In genomic region chr18:9681217-9681616, GRCh38 we compare ENCODE assay signal across 31 cellular contexts. TPM values are rescaled to one million over a fixed set of nuclear protein-coding genes. Genes with fewer than 3 reads are reported as not detected.
"Had no signal": no experiment of that assay in that cellular context is flagged by ENCODE, and none has a peak within 500 bp of the region (broad histone marks: within the 10 kb centered on the region; RNA-seq: fewer than 3 reads in every experiment).

No MANE protein-coding gene starts in this region.

- H3K36me3 ChIP-seq: esophagus muscularis mucosa, heart left ventricle, sigmoid colon, stomach, thyroid gland, upper lobe of left lung, vagina had no signal

- H3K27ac ChIP-seq: esophagus muscularis mucosa, foreskin keratinocyte, heart left ventricle, parathyroid adenoma, psoas muscle, sigmoid colon, stomach, thyroid gland, upper lobe of left lung, vagina had no signal

- H3K79me2 ChIP-seq: parathyroid adenoma had no signal

- H3K4me1 Mint-ChIP-seq: immature natural killer cell had no signal

- ATAC-seq: activated CD8-positive, alpha-beta memory T cell treated with anti-CD3 and anti-CD28 coated beads, Interleukin-2, amount 10 ng/mL, durations not matched to agents 7 days and 5 days; activated CD8-positive, alpha-beta T cell treated with anti-CD3 and anti-CD28 coated beads for 36 hours; activated naive CD8-positive, alpha-beta T cell treated with anti-CD3 and anti-CD28 coated beads, Interleukin-2, amount 50 U/mL, for 24 hours; foreskin keratinocyte; heart left ventricle; naive thymus-derived CD4-positive, alpha-beta T cell; psoas muscle; stimulated activated naive B cell treated with anti-CD40 and anti-IgM and Interleukin-4, amounts not matched to agents 10 μg/mL and 1 μg/mL and 100 μg/mL, for 72 hours; WTC11 had no signal

- H3K9ac ChIP-seq: parathyroid adenoma had no signal

- H3K9me3 Mint-ChIP-seq: activated CD4-positive, alpha-beta T cell treated with anti-CD3 and anti-CD28 coated beads, Interleukin-2, amount 10 ng/mL, durations not matched to agents 7 days and 5 days; activated CD8-positive, alpha-beta T cell treated with anti-CD3 and anti-CD28 coated beads for 36 hours; activated naive CD4-positive, alpha-beta T cell treated with anti-CD3 and anti-CD28 coated beads, Interleukin-2, amount 50 U/mL, for 24 hours; activated naive CD8-positive, alpha-beta T cell treated with anti-CD3 and anti-CD28 coated beads, Interleukin-2, amount 50 U/mL, for 24 hours; activated T-helper 2 cell treated with anti-CD3 and anti-CD28 coated beads, Interferon-gamma antibody, Interleukin-2, Interleukin-4, amounts not matched to agents 10 μg/mL and 5 μg/mL and 100 μg/mL, durations not matched to agents 14 hours and 24 hours and 36 hours; immature natural killer cell; stimulated activated naive B cell treated with anti-CD40 and anti-IgM and Interleukin-4, amounts not matched to agents 10 μg/mL and 1 μg/mL and 100 μg/mL, for 72 hours; T-helper 2 cell treated with Interferon-gamma antibody and Interleukin-4, amounts not matched to agents 5 μg/mL and 100 μg/mL, for 36 hours had no signal

- H3K27ac Mint-ChIP-seq: activated CD4-positive, alpha-beta T cell treated with anti-CD3 and anti-CD28 coated beads, Interleukin-2, amount 10 ng/mL, durations not matched to agents 7 days and 5 days; activated CD8-positive, alpha-beta memory T cell treated with anti-CD3 and anti-CD28 coated beads, Interleukin-2, amount 10 ng/mL, durations not matched to agents 7 days and 5 days; activated CD8-positive, alpha-beta T cell treated with anti-CD3 and anti-CD28 coated beads for 36 hours; activated naive CD4-positive, alpha-beta T cell treated with anti-CD3 and anti-CD28 coated beads, Interleukin-2, amount 50 U/mL, for 24 hours; activated naive CD8-positive, alpha-beta T cell treated with anti-CD3 and anti-CD28 coated beads, Interleukin-2, amount 50 U/mL, for 24 hours; activated T-helper 2 cell treated with anti-CD3 and anti-CD28 coated beads, Interferon-gamma antibody, Interleukin-2, Interleukin-4, amounts not matched to agents 10 μg/mL and 5 μg/mL and 100 μg/mL, durations not matched to agents 14 hours and 24 hours and 36 hours; immature natural killer cell; mesothelial cell of epicardium; naive thymus-derived CD4-positive, alpha-beta T cell; stimulated activated naive B cell treated with anti-CD40 and anti-IgM and Interleukin-4, amounts not matched to agents 10 μg/mL and 1 μg/mL and 100 μg/mL, for 72 hours; T-helper 2 cell treated with Interferon-gamma antibody and Interleukin-4, amounts not matched to agents 5 μg/mL and 100 μg/mL, for 36 hours; WTC11 had no signal

- H3K36me3 Mint-ChIP-seq: activated CD8-positive, alpha-beta memory T cell treated with anti-CD3 and anti-CD28 coated beads, Interleukin-2, amount 10 ng/mL, durations not matched to agents 7 days and 5 days; activated naive CD4-positive, alpha-beta T cell treated with anti-CD3 and anti-CD28 coated beads, Interleukin-2, amount 50 U/mL, for 24 hours; immature natural killer cell; naive thymus-derived CD4-positive, alpha-beta T cell; stimulated activated naive B cell treated with anti-CD40 and anti-IgM and Interleukin-4, amounts not matched to agents 10 μg/mL and 1 μg/mL and 100 μg/mL, for 72 hours; WTC11 had no signal

- H3K4me3 Mint-ChIP-seq: activated CD4-positive, alpha-beta T cell treated with anti-CD3 and anti-CD28 coated beads, Interleukin-2, amount 10 ng/mL, durations not matched to agents 7 days and 5 days; activated CD8-positive, alpha-beta memory T cell treated with anti-CD3 and anti-CD28 coated beads, Interleukin-2, amount 10 ng/mL, durations not matched to agents 7 days and 5 days; activated CD8-positive, alpha-beta T cell treated with anti-CD3 and anti-CD28 coated beads for 36 hours; activated naive CD4-positive, alpha-beta T cell treated with anti-CD3 and anti-CD28 coated beads, Interleukin-2, amount 50 U/mL, for 24 hours; activated naive CD8-positive, alpha-beta T cell treated with anti-CD3 and anti-CD28 coated beads, Interleukin-2, amount 50 U/mL, for 24 hours; immature natural killer cell; mesothelial cell of epicardium; naive thymus-derived CD4-positive, alpha-beta T cell; stimulated activated naive B cell treated with anti-CD40 and anti-IgM and Interleukin-4, amounts not matched to agents 10 μg/mL and 1 μg/mL and 100 μg/mL, for 72 hours; T-helper 2 cell treated with Interferon-gamma antibody and Interleukin-4, amounts not matched to agents 5 μg/mL and 100 μg/mL, for 36 hours; WTC11 had no signal

- H2AFZ ChIP-seq: parathyroid adenoma had no signal

- H3K27me3 ChIP-seq: esophagus muscularis mucosa, foreskin keratinocyte, heart left ventricle, sigmoid colon, stomach, thyroid gland, upper lobe of left lung, vagina had no signal

- H3K9me3 ChIP-seq: esophagus muscularis mucosa, sigmoid colon, stomach, thyroid gland, upper lobe of left lung, vagina had no signal

- H3K4me3 ChIP-seq: esophagus muscularis mucosa, heart left ventricle, psoas muscle, sigmoid colon, stomach, thyroid gland, upper lobe of left lung, vagina had no signal

- DNase-seq: activated CD4-positive, alpha-beta T cell treated with anti-CD3 and anti-CD28 coated beads for 1 hour; activated CD4-positive, alpha-beta T cell treated with anti-CD3 and anti-CD28 coated beads, Interleukin-2, amount 10 ng/mL, durations not matched to agents 7 days and 5 days; activated CD8-positive, alpha-beta memory T cell treated with anti-CD3 and anti-CD28 coated beads, Interleukin-2, amount 10 ng/mL, durations not matched to agents 7 days and 5 days; activated CD8-positive, alpha-beta T cell treated with anti-CD3 and anti-CD28 coated beads for 36 hours; activated naive CD8-positive, alpha-beta T cell treated with anti-CD3 and anti-CD28 coated beads, Interleukin-2, amount 50 U/mL, for 24 hours; activated T-cell treated with anti-CD3 and anti-CD28 coated beads, Interleukin-2, amount 50 U/mL, for 48 hours; amygdala; central memory CD4-positive, alpha-beta T cell; foreskin keratinocyte; heart left ventricle; hypothalamus; immature natural killer cell; kidney; naive thymus-derived CD4-positive, alpha-beta T cell; nucleus accumbens; psoas muscle; sigmoid colon; small intestine; stimulated activated CD4-positive, alpha-beta T cell treated with anti-CD3 and anti-CD28 coated beads, Interleukin-2, amount 100 ng/mL, for 24 hours; stimulated activated naive B cell treated with anti-CD40 and anti-IgM and Interleukin-4, amounts not matched to agents 10 μg/mL and 1 μg/mL and 100 μg/mL, for 72 hours; stomach; thyroid gland; upper lobe of left lung had no signal

- H3K4me1 ChIP-seq: foreskin keratinocyte, parathyroid adenoma had no signal

RNA-seq across cellular contexts. Expression of gene RAB31, which starts 26.9 kb away (rescaled TPM):
- total RNA-seq: activated CD8-positive, alpha-beta memory T cell treated with anti-CD3 and anti-CD28 coated beads, Interleukin-2, amount 10 ng/mL, durations not matched to agents 7 days and 5 days had no signal
